In genomic region chr12:104263026-104263425, GRCh38 we compare ENCODE assay signal across 12 cellular contexts. TPM values are rescaled to one million over a fixed set of nuclear protein-coding genes. Genes with fewer than 3 reads are reported as not detected.
DNase-seq lines count a peak whose midpoint lies in the region; ATAC-seq, FAIRE-seq and TF ChIP-seq lines count a peak whose summit lies in the region.
"Had no signal": no experiment of that assay in that cellular context is flagged by ENCODE, and none has a peak within 500 bp of the region (broad histone marks: within the 10 kb centered on the region; RNA-seq: fewer than 3 reads in every experiment).

No MANE protein-coding gene starts in this region.

- no peaks in the 10 kb centered on the region for H3K36me3 ChIP-seq in GM23338 (ENCODE audit: insufficient read depth)
- no peaks in the 10 kb centered on the region for H3K36me3 ChIP-seq in RWPE2 (ENCODE audit: low read depth)
- H3K36me3 ChIP-seq in keratinocyte (ENCODE audit: control insufficient read depth in 2 of 2, extremely low read depth in 1 of 2, insufficient read depth in 2 of 2, low read length in 2 of 2), result no peaks in the 10 kb centered on the region
- no peaks in the 10 kb centered on the region for H3K36me3 ChIP-seq in naive thymus-derived CD4-positive, alpha-beta T cell (ENCODE audit: control insufficient read depth in 2 of 3, insufficient read depth in 3 of 3, low read length in 3 of 3)
- H3K36me3 ChIP-seq: SJCRH30 had no signal

- H3K79me2 ChIP-seq in GM23338 (replicated peaks; ENCODE audit: insufficient read depth) (no peaks in the 10 kb centered on the region), keratinocyte (ENCODE audit: control insufficient read depth, insufficient read depth, low read length) (no peaks in the 10 kb centered on the region)

- H3K27ac ChIP-seq in A549, result peak overlapping the region; percentile 61 to 74; a peak in 4 of 6 replicates
- H3K27ac ChIP-seq in GM23338 (ENCODE audit: low read depth), result no peak overlapping the region
- H3K27ac ChIP-seq in RWPE2 (ENCODE audit: poor library complexity, severe bottlenecking), result peak overlapping the region; percentile 78
- H3K27ac ChIP-seq in keratinocyte (ENCODE audit: control insufficient read depth, insufficient read depth, low read length), result peak overlapping the region; percentile 86
- no peak overlapping the region for H3K27ac ChIP-seq in naive thymus-derived CD4-positive, alpha-beta T cell (ENCODE audit: low read depth, low read length)
- H3K27ac ChIP-seq: SJCRH30 had no signal

- H3K36me3 Mint-ChIP-seq in GM23338 (ENCODE audit: low read depth), result no peaks in the 10 kb centered on the region
- no peaks in the 10 kb centered on the region for H3K36me3 Mint-ChIP-seq in naive thymus-derived CD4-positive, alpha-beta T cell
- H3K36me3 Mint-ChIP-seq: CD4-positive, alpha-beta memory T cell had no signal

- H3K4me2 ChIP-seq in A549 (no peak overlapping the region; the same call in 2 of the 3 replicates), GM23338 (no peak overlapping the region), keratinocyte (ENCODE audit: control insufficient read depth, extremely low read depth, insufficient read depth, low read depth, low read length) (peak overlapping the region; percentile 82)

- DNase-seq in A549 (ENCODE audit: low read depth in 1 of 2, low spot score in 1 of 2) (no peak), GM23338 (ENCODE audit: low spot score) (no peak), RWPE2 (ENCODE audit: low spot score) (no peak), keratinocyte (ENCODE audit: low read depth, low spot score) (no peak), NOMO-1 treated with DMSO at 0.1 percent for 48 hours (lab: John Stamatoyannopoulos, UW; ENCODE audit: unreplicated experiment) (no peak), cerebellum (ENCODE audit: low spot score) (no peak)
- DNase-seq in naive thymus-derived CD4-positive, alpha-beta T cell, result no peak
- DNase-seq: CD4-positive, alpha-beta memory T cell; H7 had no signal

- WGBS in A549 (ENCODE audit: missing lambda C conversion rate), result 65% methylated on average over 4 of the region's 4 CpGs

- no peak overlapping the region for H3K27ac Mint-ChIP-seq in GM23338
- H3K27ac Mint-ChIP-seq in naive thymus-derived CD4-positive, alpha-beta T cell, result no peak overlapping the region
- H3K27ac Mint-ChIP-seq: B cell had no signal

- no peaks in the 10 kb centered on the region for H3K9me3 ChIP-seq in A549
- H3K9me3 ChIP-seq in RWPE2 (ENCODE audit: severe bottlenecking), result no peaks in the 10 kb centered on the region
- no peaks in the 10 kb centered on the region for H3K9me3 ChIP-seq in keratinocyte (ENCODE audit: control insufficient read depth, low read depth, low read length)
- no peaks in the 10 kb centered on the region for H3K9me3 ChIP-seq in naive thymus-derived CD4-positive, alpha-beta T cell (ENCODE audit: control insufficient read depth in 2 of 3, low read length in 3 of 3)
- H3K9me3 ChIP-seq: SJCRH30 had no signal

- peak overlapping the region; percentile 71 for H3K9ac ChIP-seq in keratinocyte (ENCODE audit: control insufficient read depth, extremely low read depth, insufficient read depth, low read length)

- peak overlapping the region; percentile 84; the same call in 1 of the 2 replicates for H2AFZ ChIP-seq in GM23338
- no peak overlapping the region for H2AFZ ChIP-seq in keratinocyte (ENCODE audit: control insufficient read depth, low read length)

- H3K4me3 Mint-ChIP-seq in GM23338, result no peak overlapping the region
- no peak overlapping the region for H3K4me3 Mint-ChIP-seq in naive thymus-derived CD4-positive, alpha-beta T cell
- H3K4me3 Mint-ChIP-seq: B cell; CD4-positive, alpha-beta memory T cell had no signal

- dilution Hi-C loops in keratinocyte (cut with MboI; ENCODE audit: extremely low pct_ligation_motif_present, low sequenced_read_pairs), result no loop called here

- TF ChIP-seq POLR2A in A549 (IDR thresholded peaks at IDR 0.05; ENCODE audit: low read length), result no peak

- intact Hi-C loops in naive thymus-derived CD4-positive, alpha-beta T cell (cut with micrococcal nuclease), result no loop called here

- FAIRE-seq in A549 (lab: Jason Lieb, UNC), result no peak
- no peak for FAIRE-seq in keratinocyte (lab: Jason Lieb, UNC)
- FAIRE-seq: D721Med had no signal

- ATAC-seq in A549 (peak; percentile 46 to 49; a peak in 5 of 6 replicates), GM23338 (no peak), RWPE2 (ENCODE audit: low read depth) (peak; percentile 22; the same call in 2 of the 3 replicates)
- no peak for ATAC-seq in naive thymus-derived CD4-positive, alpha-beta T cell

- TF ChIP-seq CTCF in A549 (IDR thresholded peaks at IDR 0.05) (no peak), GM23338 (conservative IDR thresholded peaks at IDR 0.05; ENCODE audit: low read depth in 2 of 2) (no peak), RWPE2 (IDR thresholded peaks at IDR 0.05; ENCODE audit: poor library complexity, severe bottlenecking) (no peak), keratinocyte (optimal IDR thresholded peaks at IDR 0.05 in 1 of 3, IDR thresholded peaks at IDR 0.05 in 1 of 3, conservative IDR thresholded peaks at IDR 0.05 in 1 of 3; ENCODE audit: extremely low read depth in 1 of 3, insufficient read depth in 2 of 3, low read length in 3 of 3) (no peak)

- no peak for TF ChIP-seq EP300 in A549 (IDR thresholded peaks at IDR 0.05)

- CTCF ChIA-PET in A549 (lab: Yijun Ruan, JAX), result interaction anchor here (0.6 to 1.3 kb wide), 3 partner anchors 11 to 75 kb away, joined by 3 read pairs; no protein-coding TSS in a partner anchor
- CTCF ChIA-PET in naive thymus-derived CD4-positive, alpha-beta T cell (lab: Charles Lee), result no interaction called here

- H3K9me1 ChIP-seq in keratinocyte (ENCODE audit: control insufficient read depth, extremely low read depth, insufficient read depth, low read length), result no peaks in the 10 kb centered on the region

- H3K27me3 Mint-ChIP-seq in GM23338 (ENCODE audit: insufficient read depth, low read depth, poor library complexity), result peaks cover 2% of the 10 kb centered on the region
- H3K27me3 Mint-ChIP-seq in naive thymus-derived CD4-positive, alpha-beta T cell, result no peaks in the 10 kb centered on the region
- H3K27me3 Mint-ChIP-seq: B cell had no signal

- peaks cover 10% of the 10 kb centered on the region for H3K4me1 Mint-ChIP-seq in GM23338
- H3K4me1 Mint-ChIP-seq in naive thymus-derived CD4-positive, alpha-beta T cell, result no peaks in the 10 kb centered on the region
- H3K4me1 Mint-ChIP-seq: B cell; CD4-positive, alpha-beta memory T cell had no signal

- H3K4me1 ChIP-seq in A549 (peaks cover 24% of the 10 kb centered on the region), GM23338 (ENCODE audit: insufficient read depth) (peaks cover 9% of the 10 kb centered on the region), RWPE2 (ENCODE audit: insufficient read depth, poor library complexity, severe bottlenecking) (peaks cover 21% of the 10 kb centered on the region), keratinocyte (ENCODE audit: control insufficient read depth, extremely low read depth, insufficient read depth, low read length) (peaks cover 25% of the 10 kb centered on the region)
- H3K4me1 ChIP-seq in naive thymus-derived CD4-positive, alpha-beta T cell (ENCODE audit: control insufficient read depth in 2 of 2, insufficient read depth in 2 of 2, low read length in 2 of 2), result no peaks in the 10 kb centered on the region
- H3K4me1 ChIP-seq: SJCRH30 had no signal

- POLR2A ChIA-PET in A549 (lab: Yijun Ruan, JAX), result no interaction called here
- POLR2A ChIA-PET in naive thymus-derived CD4-positive, alpha-beta T cell (lab: Charles Lee), result no interaction called here

- H4K20me1 ChIP-seq in GM23338 (replicated peaks; ENCODE audit: insufficient read depth) (no peaks in the 10 kb centered on the region), keratinocyte (ENCODE audit: control insufficient read depth, extremely low read depth, insufficient read depth, low read length) (no peaks in the 10 kb centered on the region)

- H3K9me3 Mint-ChIP-seq in GM23338, result no peaks in the 10 kb centered on the region
- peaks cover 0 to 1% (median 0%) of the 10 kb centered on the region in 11 donors for H3K9me3 Mint-ChIP-seq in naive thymus-derived CD4-positive, alpha-beta T cell

- H3K4me3 ChIP-seq in A549 (no peak overlapping the region), GM23338 (no peak overlapping the region), RWPE2 (ENCODE audit: severe bottlenecking) (no peak overlapping the region), keratinocyte (ENCODE audit: control insufficient read depth in 2 of 3, extremely low read depth in 1 of 3, insufficient read depth in 2 of 3, low read depth in 1 of 3, low read length in 3 of 3) (no peak overlapping the region)
- H3K4me3 ChIP-seq in naive thymus-derived CD4-positive, alpha-beta T cell (ENCODE audit: low read length), result no peak overlapping the region
- H3K4me3 ChIP-seq: SJCRH30 had no signal

- TF ChIP-seq RAD21 in A549 (conservative IDR thresholded peaks at IDR 0.05 in 1 of 2, IDR thresholded peaks at IDR 0.05 in 1 of 2), result no peak

- no peaks in the 10 kb centered on the region for H3F3A ChIP-seq in GM23338 (replicated peaks; ENCODE audit: low read depth)

- no peaks in the 10 kb centered on the region for H3K9me2 ChIP-seq in GM23338 (ENCODE audit: insufficient read depth)

- H3K27me3 ChIP-seq in GM23338 (ENCODE audit: insufficient read depth), result no peaks in the 10 kb centered on the region
- H3K27me3 ChIP-seq in RWPE2 (ENCODE audit: insufficient read depth, poor library complexity, severe bottlenecking), result no peaks in the 10 kb centered on the region
- H3K27me3 ChIP-seq in keratinocyte (ENCODE audit: control insufficient read depth, extremely low read depth, insufficient read depth, low read length), result no peaks in the 10 kb centered on the region
- H3K27me3 ChIP-seq in naive thymus-derived CD4-positive, alpha-beta T cell (ENCODE audit: control insufficient read depth in 2 of 2, insufficient read depth in 2 of 2, low read length in 2 of 2), result no peaks in the 10 kb centered on the region
- H3K27me3 ChIP-seq: SJCRH30 had no signal

RNA-seq across cellular contexts. Expression of gene EID3, which starts 40.5 kb away (rescaled TPM):
- polyA plus RNA-seq in A549 (2011; rRNA removed) (9.3 and 12.2 TPM in 2 replicates), A549 (2017; fragmentation: RNase III; extraction: RNeasy Plus Mini Kit Qiagen cat#74134 plus additional on column Dnase treatment) (6.8 to 7.5 TPM (median 6.9 TPM) in 3 replicates), GM23338 (2016; fragmentation: Nextera tagmentation; extraction: Ambion mirVana) (3.3 and 3.9 TPM in 2 replicates), keratinocyte (0.75 to 1.8 TPM (median 1.2 TPM) in 3 replicates)
- 7.2 and 10.3 TPM in 2 replicates for polyA plus RNA-seq in A549 (2012; cell fraction: cytosol; rRNA removed)
- polyA plus RNA-seq in A549 (2012; cell fraction: nucleus; rRNA removed), result 50.2 and 53.0 TPM in 2 replicates
- 20.7 and 22.7 TPM in 2 replicates for polyA minus RNA-seq in A549 (2011; rRNA and poly(A)+ RNA removed)
- 3.4 and 8.8 TPM in 2 replicates for total RNA-seq in GM23338 (2014; rRNA removed; shearing (Covaris generic))
- polyA plus RNA-seq in keratinocyte (2011; ENCODE audit: low read depth), result 2.0 TPM
- 0.53 and 0.94 TPM in 2 replicates for polyA plus RNA-seq in keratinocyte (2011; cell fraction: cytosol; rRNA removed)
- 1.8 and 3.5 TPM in 2 replicates for polyA plus RNA-seq in keratinocyte (2011; cell fraction: nucleus; rRNA removed)
- 0.63 and 1.3 TPM in 2 replicates for polyA plus RNA-seq in keratinocyte (2012; ENCODE audit: low replicate concordance)
- 0.96 to 8.4 TPM (median 1.5 TPM) in 3 replicates for polyA minus RNA-seq in keratinocyte
- not detected for polyA minus RNA-seq in keratinocyte (2011; cell fraction: cytosol; rRNA and poly(A)+ RNA removed)
- polyA minus RNA-seq in keratinocyte (2011; cell fraction: nucleus; rRNA and poly(A)+ RNA removed), result 5.7 and 11.3 TPM in 2 replicates
- 10 to 100 TPM in 3 of 5 experiments, 1 to 10 TPM in 2; 8.2 to 11.8 (median 10.4) TPM for total RNA-seq in naive thymus-derived CD4-positive, alpha-beta T cell
- 10 to 100 TPM; 14.4 to 16.3 TPM for polyA plus RNA-seq in naive thymus-derived CD4-positive, alpha-beta T cell
- total RNA-seq in cerebellum, result 8.5 TPM

RNA-seq across cellular contexts. Expression of gene TXNRD1, which starts 47.4 kb away (rescaled TPM):
- polyA plus RNA-seq in A549 (2011; rRNA removed) (1,230 and 1,348 TPM in 2 replicates), A549 (2017; fragmentation: RNase III; extraction: RNeasy Plus Mini Kit Qiagen cat#74134 plus additional on column Dnase treatment) (820 to 990 TPM (median 899 TPM) in 3 replicates), GM23338 (2016; fragmentation: Nextera tagmentation; extraction: Ambion mirVana) (108 and 115 TPM in 2 replicates), keratinocyte (41.5 to 88.9 TPM (median 65.6 TPM) in 3 replicates)
- 1,014 and 1,157 TPM in 2 replicates for polyA plus RNA-seq in A549 (2012; cell fraction: cytosol; rRNA removed)
- polyA plus RNA-seq in A549 (2012; cell fraction: nucleus; rRNA removed), result 1,072 and 1,429 TPM in 2 replicates
- polyA minus RNA-seq in A549 (2011; rRNA and poly(A)+ RNA removed), result 1,720 and 1,870 TPM in 2 replicates
- total RNA-seq in GM23338 (2014; rRNA removed; shearing (Covaris generic)), result 127 and 135 TPM in 2 replicates
- polyA plus RNA-seq in keratinocyte (2011; ENCODE audit: low read depth), result 51.8 TPM
- 43.8 and 91.4 TPM in 2 replicates for polyA plus RNA-seq in keratinocyte (2011; cell fraction: cytosol; rRNA removed)
- 89.8 and 94.0 TPM in 2 replicates for polyA plus RNA-seq in keratinocyte (2011; cell fraction: nucleus; rRNA removed)
- polyA plus RNA-seq in keratinocyte (2012; ENCODE audit: low replicate concordance), result 45.9 and 67.9 TPM in 2 replicates
- 93.1 to 182 TPM (median 118 TPM) in 3 replicates for polyA minus RNA-seq in keratinocyte
- 34.3 TPM for polyA minus RNA-seq in keratinocyte (2011; cell fraction: cytosol; rRNA and poly(A)+ RNA removed)
- polyA minus RNA-seq in keratinocyte (2011; cell fraction: nucleus; rRNA and poly(A)+ RNA removed), result 83.6 and 130 TPM in 2 replicates
- total RNA-seq in naive thymus-derived CD4-positive, alpha-beta T cell, result 10 to 100 TPM; 19.1 to 73.5 (median 41.7) TPM
- polyA plus RNA-seq in naive thymus-derived CD4-positive, alpha-beta T cell, result 10 to 100 TPM; 22.3 to 23.5 TPM
- 53.3 TPM for total RNA-seq in cerebellum

Comparison
In these comparisons a context has a peak if more than half of its experiments do, and no peak if none do; other contexts are left out.
1. ATAC-seq: peak in A549 (2 of 2) and RWPE2 (single experiment); none in GM23338 (single experiment) and naive thymus-derived CD4-positive, alpha-beta T cell (single experiment).
2. H3K27ac ChIP-seq: peak in A549 (2 of 2), RWPE2 (single experiment) and keratinocyte (single experiment); none in GM23338 (single experiment) and naive thymus-derived CD4-positive, alpha-beta T cell (single experiment).